In the genomic region with DNA sequence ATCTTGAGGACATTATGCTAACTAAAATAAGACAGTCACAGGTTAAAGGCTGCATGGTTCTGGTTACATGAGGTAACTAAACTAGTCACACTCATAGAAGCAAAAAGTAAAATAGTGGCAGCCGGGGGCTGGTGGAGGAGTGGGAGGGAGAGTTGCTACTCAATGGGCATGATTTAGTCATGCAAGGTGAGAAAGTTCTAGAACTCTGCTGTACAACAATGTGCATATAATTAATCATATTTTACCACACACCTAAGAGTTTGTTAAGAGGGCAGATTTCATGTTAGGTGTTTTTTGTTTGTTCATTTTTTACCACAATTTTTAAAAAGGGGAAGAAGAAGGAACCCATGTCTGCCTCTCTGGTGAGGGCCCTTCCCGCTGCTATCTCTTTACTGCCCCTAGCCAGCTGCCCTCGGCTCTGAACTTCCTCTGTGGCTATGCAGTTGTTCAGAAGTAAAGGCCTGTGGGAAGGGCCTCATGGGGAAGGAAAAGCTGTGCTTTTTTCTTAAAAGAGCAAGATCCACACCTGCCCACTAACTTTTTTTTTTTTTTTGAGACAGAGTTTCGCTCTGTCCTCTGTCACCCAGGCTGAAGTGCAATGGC, we compare ENCODE assay signal across 1 cellular context.
TF ChIP-seq lines count a peak whose summit lies in the region.

No MANE protein-coding gene starts in this region.

TF ChIP-seq in GM12878, 131 proteins besides CTCF, POLR2A, EP300 and RAD21 (continued from another document and continues in another):
- TF ChIP-seq IRF5 (IDR thresholded peaks at IDR 0.05; ENCODE audit: borderline replicate concordance), result no peak
- TF ChIP-seq KAT2A (conservative IDR thresholded peaks at IDR 0.05; ENCODE audit: control insufficient read depth, low read depth, low read length), result no peak
- TF ChIP-seq POLR2AphosphoS2 (IDR thresholded peaks at IDR 0.05; ENCODE audit: low read depth, low read length), result no peak
- no peak for TF ChIP-seq CBX3 (IDR thresholded peaks at IDR 0.05; ENCODE audit: borderline replicate concordance, low read depth)
- TF ChIP-seq STAT1 (conservative IDR thresholded peaks at IDR 0.05), result no peak
- TF ChIP-seq ATF7 (IDR thresholded peaks at IDR 0.05; ENCODE audit: low read depth), result peak; percentile 43; the same call in 1 of the 2 replicates
- TF ChIP-seq MXI1 (IDR thresholded peaks at IDR 0.05; ENCODE audit: low read depth, low read length), result no peak
- TF ChIP-seq KLF5 (IDR thresholded peaks at IDR 0.05; ENCODE audit: partially characterized antibody), result no peak
- no peak for TF ChIP-seq MAX (IDR thresholded peaks at IDR 0.05; ENCODE audit: low read depth, low read length)
- TF ChIP-seq ASH2L (IDR thresholded peaks at IDR 0.05; ENCODE audit: borderline replicate concordance, low read depth), result no peak
- TF ChIP-seq, protein P1, sequence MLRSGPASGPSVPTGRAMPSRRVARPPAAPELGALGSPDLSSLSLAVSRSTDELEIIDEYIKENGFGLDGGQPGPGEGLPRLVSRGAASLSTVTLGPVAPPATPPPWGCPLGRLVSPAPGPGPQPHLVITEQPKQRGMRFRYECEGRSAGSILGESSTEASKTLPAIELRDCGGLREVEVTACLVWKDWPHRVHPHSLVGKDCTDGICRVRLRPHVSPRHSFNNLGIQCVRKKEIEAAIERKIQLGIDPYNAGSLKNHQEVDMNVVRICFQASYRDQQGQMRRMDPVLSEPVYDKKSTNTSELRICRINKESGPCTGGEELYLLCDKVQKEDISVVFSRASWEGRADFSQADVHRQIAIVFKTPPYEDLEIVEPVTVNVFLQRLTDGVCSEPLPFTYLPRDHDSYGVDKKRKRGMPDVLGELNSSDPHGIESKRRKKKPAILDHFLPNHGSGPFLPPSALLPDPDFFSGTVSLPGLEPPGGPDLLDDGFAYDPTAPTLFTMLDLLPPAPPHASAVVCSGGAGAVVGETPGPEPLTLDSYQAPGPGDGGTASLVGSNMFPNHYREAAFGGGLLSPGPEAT (IDR thresholded peaks at IDR 0.05; ENCODE audit: low read depth), result peak; percentile 57; the same call in 1 of the 2 replicates
- 0 out of 2 replicates have a peak, but pooled peaks have one; percentile 37 for TF ChIP-seq DPF2 (IDR thresholded peaks at IDR 0.05)
- no peak for TF ChIP-seq NFXL1 (IDR thresholded peaks at IDR 0.05; ENCODE audit: borderline replicate concordance)
- TF ChIP-seq RELA (IDR thresholded peaks at IDR 0.05; ENCODE audit: borderline replicate concordance, partially characterized antibody), result no peak
- no peak for TF ChIP-seq MYC (IDR thresholded peaks at IDR 0.05; ENCODE audit: insufficient read depth, insufficient read length, insufficient replicate concordance, low read length, severe bottlenecking)
- TF ChIP-seq POLR2AphosphoS5 (IDR thresholded peaks at IDR 0.05; ENCODE audit: low read length), result no peak
- TF ChIP-seq SP1 (IDR thresholded peaks at IDR 0.05; ENCODE audit: low read depth, low read length), result no peak
- TF ChIP-seq, protein P2, sequence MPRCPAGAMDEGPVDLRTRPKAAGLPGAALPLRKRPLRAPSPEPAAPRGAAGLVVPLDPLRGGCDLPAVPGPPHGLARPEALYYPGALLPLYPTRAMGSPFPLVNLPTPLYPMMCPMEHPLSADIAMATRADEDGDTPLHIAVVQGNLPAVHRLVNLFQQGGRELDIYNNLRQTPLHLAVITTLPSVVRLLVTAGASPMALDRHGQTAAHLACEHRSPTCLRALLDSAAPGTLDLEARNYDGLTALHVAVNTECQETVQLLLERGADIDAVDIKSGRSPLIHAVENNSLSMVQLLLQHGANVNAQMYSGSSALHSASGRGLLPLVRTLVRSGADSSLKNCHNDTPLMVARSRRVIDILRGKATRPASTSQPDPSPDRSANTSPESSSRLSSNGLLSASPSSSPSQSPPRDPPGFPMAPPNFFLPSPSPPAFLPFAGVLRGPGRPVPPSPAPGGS (IDR thresholded peaks at IDR 0.05; ENCODE audit: borderline replicate concordance, insufficient read depth, low read depth, low read length, poor library complexity, severe bottlenecking), result no peak
- TF ChIP-seq STAT3 (IDR thresholded peaks at IDR 0.05; ENCODE audit: low read depth, low read length), result no peak
- TF ChIP-seq, protein P3, sequence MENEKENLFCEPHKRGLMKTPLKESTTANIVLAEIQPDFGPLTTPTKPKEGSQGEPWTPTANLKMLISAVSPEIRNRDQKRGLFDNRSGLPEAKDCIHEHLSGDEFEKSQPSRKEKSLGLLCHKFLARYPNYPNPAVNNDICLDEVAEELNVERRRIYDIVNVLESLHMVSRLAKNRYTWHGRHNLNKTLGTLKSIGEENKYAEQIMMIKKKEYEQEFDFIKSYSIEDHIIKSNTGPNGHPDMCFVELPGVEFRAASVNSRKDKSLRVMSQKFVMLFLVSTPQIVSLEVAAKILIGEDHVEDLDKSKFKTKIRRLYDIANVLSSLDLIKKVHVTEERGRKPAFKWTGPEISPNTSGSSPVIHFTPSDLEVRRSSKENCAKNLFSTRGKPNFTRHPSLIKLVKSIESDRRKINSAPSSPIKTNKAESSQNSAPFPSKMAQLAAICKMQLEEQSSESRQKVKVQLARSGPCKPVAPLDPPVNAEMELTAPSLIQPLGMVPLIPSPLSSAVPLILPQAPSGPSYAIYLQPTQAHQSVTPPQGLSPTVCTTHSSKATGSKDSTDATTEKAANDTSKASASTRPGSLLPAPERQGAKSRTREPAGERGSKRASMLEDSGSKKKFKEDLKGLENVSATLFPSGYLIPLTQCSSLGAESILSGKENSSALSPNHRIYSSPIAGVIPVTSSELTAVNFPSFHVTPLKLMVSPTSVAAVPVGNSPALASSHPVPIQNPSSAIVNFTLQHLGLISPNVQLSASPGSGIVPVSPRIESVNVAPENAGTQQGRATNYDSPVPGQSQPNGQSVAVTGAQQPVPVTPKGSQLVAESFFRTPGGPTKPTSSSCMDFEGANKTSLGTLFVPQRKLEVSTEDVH (IDR thresholded peaks at IDR 0.05; ENCODE audit: low read depth, partially characterized antibody), result no peak
- TF ChIP-seq BCL11A (IDR thresholded peaks at IDR 0.05; ENCODE audit: low read depth, low read length), result no peak
- peak; percentile 54; the same call in 1 of the 2 replicates for TF ChIP-seq SPI1 (IDR thresholded peaks at IDR 0.05; ENCODE audit: borderline replicate concordance, insufficient read depth, low read depth, low read length)
- TF ChIP-seq ZNF207 (IDR thresholded peaks at IDR 0.05; ENCODE audit: borderline replicate concordance), result no peak
- no peak for TF ChIP-seq PKNOX1 (IDR thresholded peaks at IDR 0.05)
- TF ChIP-seq FOS (IDR thresholded peaks at IDR 0.05; ENCODE audit: borderline replicate concordance, extremely low read depth, insufficient read length), result no peak
- TF ChIP-seq CREB1 (IDR thresholded peaks at IDR 0.05; ENCODE audit: low read depth), result no peak
- TF ChIP-seq RB1 (IDR thresholded peaks at IDR 0.05; ENCODE audit: borderline replicate concordance), result no peak
- no peak for TF ChIP-seq CEBPZ (IDR thresholded peaks at IDR 0.05; ENCODE audit: low read depth, low read length)
- TF ChIP-seq BACH1 (IDR thresholded peaks at IDR 0.05; ENCODE audit: borderline replicate concordance), result no peak
- no peak for TF ChIP-seq SMC3 (IDR thresholded peaks at IDR 0.05; ENCODE audit: borderline replicate concordance, low read length)
- TF ChIP-seq E4F1 (IDR thresholded peaks at IDR 0.05; ENCODE audit: borderline replicate concordance, partially characterized antibody), result no peak
- TF ChIP-seq, protein P4, sequence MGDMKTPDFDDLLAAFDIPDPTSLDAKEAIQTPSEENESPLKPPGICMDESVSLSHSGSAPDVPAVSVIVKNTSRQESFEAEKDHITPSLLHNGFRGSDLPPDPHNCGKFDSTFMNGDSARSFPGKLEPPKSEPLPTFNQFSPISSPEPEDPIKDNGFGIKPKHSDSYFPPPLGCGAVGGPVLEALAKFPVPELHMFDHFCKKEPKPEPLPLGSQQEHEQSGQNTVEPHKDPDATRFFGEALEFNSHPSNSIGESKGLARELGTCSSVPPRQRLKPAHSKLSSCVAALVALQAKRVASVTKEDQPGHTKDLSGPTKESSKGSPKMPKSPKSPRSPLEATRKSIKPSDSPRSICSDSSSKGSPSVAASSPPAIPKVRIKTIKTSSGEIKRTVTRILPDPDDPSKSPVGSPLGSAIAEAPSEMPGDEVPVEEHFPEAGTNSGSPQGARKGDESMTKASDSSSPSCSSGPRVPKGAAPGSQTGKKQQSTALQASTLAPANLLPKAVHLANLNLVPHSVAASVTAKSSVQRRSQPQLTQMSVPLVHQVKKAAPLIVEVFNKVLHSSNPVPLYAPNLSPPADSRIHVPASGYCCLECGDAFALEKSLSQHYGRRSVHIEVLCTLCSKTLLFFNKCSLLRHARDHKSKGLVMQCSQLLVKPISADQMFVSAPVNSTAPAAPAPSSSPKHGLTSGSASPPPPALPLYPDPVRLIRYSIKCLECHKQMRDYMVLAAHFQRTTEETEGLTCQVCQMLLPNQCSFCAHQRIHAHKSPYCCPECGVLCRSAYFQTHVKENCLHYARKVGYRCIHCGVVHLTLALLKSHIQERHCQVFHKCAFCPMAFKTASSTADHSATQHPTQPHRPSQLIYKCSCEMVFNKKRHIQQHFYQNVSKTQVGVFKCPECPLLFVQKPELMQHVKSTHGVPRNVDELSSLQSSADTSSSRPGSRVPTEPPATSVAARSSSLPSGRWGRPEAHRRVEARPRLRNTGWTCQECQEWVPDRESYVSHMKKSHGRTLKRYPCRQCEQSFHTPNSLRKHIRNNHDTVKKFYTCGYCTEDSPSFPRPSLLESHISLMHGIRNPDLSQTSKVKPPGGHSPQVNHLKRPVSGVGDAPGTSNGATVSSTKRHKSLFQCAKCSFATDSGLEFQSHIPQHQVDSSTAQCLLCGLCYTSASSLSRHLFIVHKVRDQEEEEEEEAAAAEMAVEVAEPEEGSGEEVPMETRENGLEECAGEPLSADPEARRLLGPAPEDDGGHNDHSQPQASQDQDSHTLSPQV (IDR thresholded peaks at IDR 0.05), result no peak
- no peak for TF ChIP-seq NR2C2 (IDR thresholded peaks at IDR 0.05; ENCODE audit: borderline replicate concordance, control insufficient read depth, insufficient read length, low read depth)
